In the genomic region with DNA sequence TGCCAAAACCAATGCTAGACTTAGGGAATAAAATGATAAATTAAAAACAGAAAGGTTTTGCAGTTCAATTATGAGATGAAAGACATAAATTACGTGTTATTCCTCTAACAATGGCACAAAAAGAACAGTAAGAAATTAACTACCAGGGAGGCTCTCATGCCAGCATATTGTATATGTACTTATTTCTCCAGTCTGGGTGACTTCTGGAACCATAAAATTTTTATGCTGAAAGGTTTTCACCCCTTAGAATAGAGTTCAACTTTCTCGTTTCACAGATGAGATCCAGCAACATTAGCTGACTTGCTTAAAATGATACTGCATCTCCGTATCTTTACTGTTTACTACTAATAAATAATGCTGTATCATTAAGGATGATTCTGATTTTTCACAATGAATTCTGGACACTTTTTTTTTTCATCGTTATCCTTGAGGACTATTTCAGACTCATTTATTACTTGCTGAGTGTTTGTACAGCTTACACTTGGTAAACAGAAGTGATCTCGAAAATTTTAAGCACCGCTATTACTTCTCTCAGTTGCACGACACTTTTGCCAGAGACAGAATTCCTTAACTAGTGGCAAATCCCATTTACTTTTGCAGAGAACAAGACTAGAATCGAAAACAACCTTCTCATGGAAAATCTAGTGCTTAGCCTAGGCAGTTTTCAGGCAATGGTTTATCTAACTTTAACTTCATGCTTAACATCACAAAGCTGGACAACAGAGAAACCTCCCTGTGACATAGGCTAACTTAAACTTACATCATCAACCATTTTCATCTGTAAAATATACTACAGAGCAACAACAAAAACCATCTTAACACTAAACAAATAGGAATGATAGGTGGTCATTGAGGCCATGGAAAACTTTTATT, we compare ENCODE assay signal across 9 cellular contexts. TPM values are rescaled to one million over a fixed set of nuclear protein-coding genes. Genes with fewer than 3 reads are reported as not detected.
DNase-seq lines count a peak whose midpoint lies in the region; ATAC-seq, FAIRE-seq and TF ChIP-seq lines count a peak whose summit lies in the region.
"Had no signal": no experiment of that assay in that cellular context is flagged by ENCODE, and none has a peak within 500 bp of the region (broad histone marks: within the 10 kb centered on the region; RNA-seq: fewer than 3 reads in every experiment).

No MANE protein-coding gene starts in this region.

- DNase-seq in H7 (no peak), K562 (ENCODE audit: extremely low read depth in 1 of 4, low spot score in 3 of 4) (no peak), mesendoderm (no peak), NCI-H748 treated with DMSO at 0.1 percent for 48 hours (lab: John Stamatoyannopoulos, UW) (no peak), HuH-7 (ENCODE audit: low spot score) (no peak)
- DNase-seq in activated effector memory CD4-positive, alpha-beta T cell treated with Interleukin-2 at 50 U/mL for 16 hours = no peak
- no peak for DNase-seq in stimulated activated CD4-positive, alpha-beta T cell treated with anti-CD3 and anti-CD28 coated beads, Interleukin-12 subunit alpha, Interleukin-12 subunit beta, amount 100 ng/mL, for 4 hours
- DNase-seq: NCI-H1092 treated with DMSO at 0.1 percent for 48 hours had no signal

- WGBS in K562 (ENCODE audit: insufficient coverage, low coverage, missing lambda C conversion rate) = 3% methylated on average over 8 of the region's 8 CpGs
- no CpG with 5 or more reads among the region's 8 CpGs for WGBS in mesendoderm (ENCODE audit: extremely low coverage, insufficient coverage, low lambda C conversion rate)

- H3K27me3 ChIP-seq in H7 (ENCODE audit: control insufficient read depth, insufficient read depth, low read length) = no peaks in the 10 kb centered on the region
- H3K27me3 ChIP-seq in K562 (ENCODE audit: control insufficient read depth in 2 of 2, insufficient read depth in 2 of 2, low read length in 2 of 2) = no peaks in the 10 kb centered on the region
- H3K27me3 ChIP-seq in mesendoderm (ENCODE audit: insufficient read depth, low read length, poor library complexity) = no peaks in the 10 kb centered on the region

- H3K56ac ChIP-seq in mesendoderm (ENCODE audit: low read length) = peak overlapping the region; percentile 79

- peak; percentile 61 for FAIRE-seq in K562 (lab: Jason Lieb, UNC)

- H2BK15ac ChIP-seq in mesendoderm (replicated peaks; ENCODE audit: low read depth) = no peak overlapping the region

- TF ChIP-seq CTCF in 22Rv1 (IDR thresholded peaks at IDR 0.05) (no peak), K562 (IDR thresholded peaks at IDR 0.05 in 2 of 3, conservative IDR thresholded peaks at IDR 0.05 in 1 of 3; ENCODE audit: insufficient read depth in 2 of 3, low read depth in 1 of 3, low read length in 3 of 3) (no peak)

- no TSS peak for BruUV-seq in K562 (replicated peaks; lab: Mats Ljungman, UMichigan)

- H2AK5ac ChIP-seq in mesendoderm (ENCODE audit: low read length) = no peak overlapping the region

- CTCF ChIA-PET in K562 (lab: Yijun Ruan, JAX; ENCODE audit: low intra/inter-chr PET ratio) = no interaction called here

- peak overlapping the region; percentile 26; the same call in 1 of the 2 replicates for H3K4me3 ChIP-seq in H7 (ENCODE audit: insufficient read depth, low read depth, low read length)
- H3K4me3 ChIP-seq in K562 = peak overlapping the region; percentile 62
- H3K4me3 ChIP-seq in mesendoderm (ENCODE audit: low read length) = peak overlapping the region; percentile 29

- POLR2A ChIA-PET in K562 (lab: Yijun Ruan, JAX) = interaction anchor here (1.0 to 6.5 kb wide), 11 partner anchors 9 to 124 kb away, joined by 3 to 73 read pairs (median 6); a partner anchor contains a TSS

- H3K36me3 ChIP-seq in H7 (replicated peaks; ENCODE audit: control insufficient read depth, insufficient read depth, low read length) = peaks cover 33% of the 10 kb centered on the region
- peaks cover 73% of the 10 kb centered on the region for H3K36me3 ChIP-seq in K562 (ENCODE audit: control insufficient read depth, insufficient read depth, low read length)
- H3K36me3 ChIP-seq in mesendoderm (ENCODE audit: control insufficient read depth, insufficient read depth, low read length) = peaks cover 2% of the 10 kb centered on the region

- no peak overlapping the region for H2AFZ ChIP-seq in K562 (ENCODE audit: low read depth, low read length)

- no peak overlapping the region for H3K23ac ChIP-seq in mesendoderm (ENCODE audit: low read length)

- no peak for ATAC-seq in K562

- H3K4me2 ChIP-seq in K562 (ENCODE audit: insufficient read depth, low read length) (peak overlapping the region; percentile 82), mesendoderm (ENCODE audit: low read length) (peak overlapping the region; percentile 78)

- no peak overlapping the region for H2BK120ac ChIP-seq in mesendoderm (ENCODE audit: low read depth, low read length)

- no peak overlapping the region for H3K4ac ChIP-seq in mesendoderm (ENCODE audit: low read depth, low read length)

- peaks cover 37% of the 10 kb centered on the region for H4K20me1 ChIP-seq in K562 (replicated peaks; ENCODE audit: control insufficient read depth, insufficient read depth, low read length)

- TF ChIP-seq EP300 in K562 (IDR thresholded peaks at IDR 0.05; ENCODE audit: low read length) = no peak

- no peak overlapping the region for H2BK5ac ChIP-seq in mesendoderm (ENCODE audit: low read length)

- peaks cover 2% of the 10 kb centered on the region for H3K79me1 ChIP-seq in mesendoderm (ENCODE audit: low read length)

- TF ChIP-seq POLR2A in K562 (conservative IDR thresholded peaks at IDR 0.05) = no peak; the same call in 1 of the 2 replicates

- H3K9me1 ChIP-seq in K562 (ENCODE audit: control insufficient read depth, insufficient read depth, low read length) = no peaks in the 10 kb centered on the region

- H3K79me2 ChIP-seq in K562 (ENCODE audit: control insufficient read depth, insufficient read depth, low read length) (peaks cover 96% of the 10 kb centered on the region), mesendoderm (ENCODE audit: control insufficient read depth, insufficient read depth, low read length) (peaks cover 73% of the 10 kb centered on the region)

- H3K9me3 ChIP-seq in K562 (replicated peaks; ENCODE audit: control insufficient read depth, insufficient read depth, low read depth, low read length) = no peaks in the 10 kb centered on the region

- no peak overlapping the region for H3K18ac ChIP-seq in mesendoderm (ENCODE audit: low read length)

- in situ Hi-C loops in K562 (cut with MboI) = no loop called here

- H3K4me1 ChIP-seq in K562 (replicated peaks in 1 of 2; ENCODE audit: control insufficient read depth in 2 of 2, insufficient read depth in 2 of 2, low read length in 2 of 2) = peaks cover 4 to 21% of the 10 kb centered on the region in 2 experiments; a peak in 2 of 5 replicates
- no peaks in the 10 kb centered on the region for H3K4me1 ChIP-seq in mesendoderm (ENCODE audit: control insufficient read depth, low read depth, low read length)

- no peak overlapping the region for H4K8ac ChIP-seq in mesendoderm (ENCODE audit: low read depth, low read length)

- H3K27ac ChIP-seq in 22Rv1 (peak overlapping the region; percentile 95), K562 (ENCODE audit: extremely low read depth, low read depth, low read length) (peak overlapping the region; percentile 54), mesendoderm (ENCODE audit: low read depth, low read length) (no peak overlapping the region)

- H3K9ac ChIP-seq in K562 (ENCODE audit: insufficient read depth in 1 of 2, low read depth in 2 of 2, low read length in 2 of 2) (peak overlapping the region in 1 of 2 experiments; percentile 98; a peak in 3 of 4 replicates), mesendoderm (ENCODE audit: low read length) (peak overlapping the region; percentile 82)

- intact Hi-C loops in K562 (cut with micrococcal nuclease) = no loop called here

- TF ChIP-seq RAD21 in K562 (CRISPR knock-in tag; conservative IDR thresholded peaks at IDR 0.05 in 1 of 2, IDR thresholded peaks at IDR 0.05 in 1 of 2) = no peak

- no peak overlapping the region for H4K5ac ChIP-seq in mesendoderm (ENCODE audit: low read length)

RNA-seq across cellular contexts. Expression of a gene that starts 2.7 kb away (rescaled TPM):
- 54.4 and 69.8 TPM in 2 replicates for total RNA-seq in H7 (2014; rRNA removed; shearing (Covaris generic))
- 98.7 and 318 TPM in 2 replicates for total RNA-seq in K562 (2011; cell fraction: chromatin; rRNA removed; ENCODE audit: low replicate concordance)
- total RNA-seq in K562 (2011; cell fraction: nucleolus; rRNA removed) = 46.5 and 58.4 TPM in 2 replicates
- total RNA-seq in K562 (2011; cell fraction: nucleoplasm; rRNA removed) = 128 and 216 TPM in 2 replicates
- 65.9 and 83.6 TPM in 2 replicates for total RNA-seq in K562 (2014; rRNA removed)
- total RNA-seq in K562 (2014; rRNA removed; fragmentation: Illumina TruSeq; extraction: Trizol) = 112 and 125 TPM in 2 replicates
- 109 and 120 TPM in 2 replicates for total RNA-seq in K562 (2015; rRNA removed; fragmentation: Illumina TruSeq; extraction: Trizol)
- 55.5 and 56.9 TPM in 2 replicates for total RNA-seq in K562 (2021)
- 66.6 and 70.1 TPM in 2 replicates for polyA plus RNA-seq in K562 (2011; rRNA removed)
- polyA plus RNA-seq in K562 (2011; cell fraction: cytosol; rRNA removed) = 4.7 and 14.5 TPM in 2 replicates
- polyA plus RNA-seq in K562 (2011; cell fraction: nucleus; rRNA removed) = 82.9 and 129 TPM in 2 replicates
- polyA plus RNA-seq in K562 (2012) = 44.7 and 51.8 TPM in 2 replicates
- 87.5 and 123 TPM in 2 replicates for polyA plus RNA-seq in K562 (2014; fragmentation: Illumina TruSeq; extraction: Trizol)
- 10 to 100 TPM; 52.6 to 72.3 TPM for polyA plus RNA-seq in K562 (2014; fragmentation: Nextera tagmentation; extraction: Ambion mirVana)
- 65.0 and 80.3 TPM in 2 replicates for polyA plus RNA-seq in K562 (2014; rRNA removed)
- polyA minus RNA-seq in K562 (2011; rRNA and poly(A)+ RNA removed) = 55.6 and 64.7 TPM in 2 replicates
- 13.8 and 20.4 TPM in 2 replicates for polyA minus RNA-seq in K562 (2011; cell fraction: cytosol; rRNA and poly(A)+ RNA removed)
- polyA minus RNA-seq in K562 (2011; cell fraction: nucleus; rRNA and poly(A)+ RNA removed) = 44.2 and 98.2 TPM in 2 replicates
- polyA plus RNA-seq in mesendoderm (2013, experiment 1 of 2) = 101 TPM
- polyA plus RNA-seq in mesendoderm (2013, experiment 2 of 2) = 101 TPM

RNA-seq across cellular contexts. Expression of a gene that starts 3.0 kb away (rescaled TPM):
- 64.5 and 117 TPM in 2 replicates for total RNA-seq in H7 (2014; rRNA removed; shearing (Covaris generic))
- total RNA-seq in K562 (2011; cell fraction: chromatin; rRNA removed; ENCODE audit: low replicate concordance) = 430 and 898 TPM in 2 replicates
- 165 and 228 TPM in 2 replicates for total RNA-seq in K562 (2011; cell fraction: nucleolus; rRNA removed)
- total RNA-seq in K562 (2011; cell fraction: nucleoplasm; rRNA removed) = 371 and 438 TPM in 2 replicates
- total RNA-seq in K562 (2014; rRNA removed) = 62.7 and 69.9 TPM in 2 replicates
- total RNA-seq in K562 (2014; rRNA removed; fragmentation: Illumina TruSeq; extraction: Trizol) = 134 and 135 TPM in 2 replicates
- total RNA-seq in K562 (2015; rRNA removed; fragmentation: Illumina TruSeq; extraction: Trizol) = 110 and 120 TPM in 2 replicates
- 82.3 and 83.1 TPM in 2 replicates for total RNA-seq in K562 (2021)
- polyA plus RNA-seq in K562 (2011; rRNA removed) = 130 and 146 TPM in 2 replicates
- polyA plus RNA-seq in K562 (2011; cell fraction: cytosol; rRNA removed) = 26.7 and 41.9 TPM in 2 replicates
- polyA plus RNA-seq in K562 (2011; cell fraction: nucleus; rRNA removed) = 353 and 375 TPM in 2 replicates
- polyA plus RNA-seq in K562 (2012) = 55.8 and 85.6 TPM in 2 replicates
- 74.1 and 99.6 TPM in 2 replicates for polyA plus RNA-seq in K562 (2014; fragmentation: Illumina TruSeq; extraction: Trizol)
- 10 to 100 TPM; 38.9 to 57.8 TPM for polyA plus RNA-seq in K562 (2014; fragmentation: Nextera tagmentation; extraction: Ambion mirVana)
- 102 and 103 TPM in 2 replicates for polyA plus RNA-seq in K562 (2014; rRNA removed)
- 198 and 218 TPM in 2 replicates for polyA minus RNA-seq in K562 (2011; rRNA and poly(A)+ RNA removed)
- 42.0 and 54.2 TPM in 2 replicates for polyA minus RNA-seq in K562 (2011; cell fraction: cytosol; rRNA and poly(A)+ RNA removed)
- 158 and 332 TPM in 2 replicates for polyA minus RNA-seq in K562 (2011; cell fraction: nucleus; rRNA and poly(A)+ RNA removed)
- polyA plus RNA-seq in mesendoderm (2013, experiment 1 of 2) = 74.4 TPM
- polyA plus RNA-seq in mesendoderm (2013, experiment 2 of 2) = 79.7 TPM

RNA-seq across cellular contexts. Expression of a gene that starts 23.4 kb away (rescaled TPM):
- 28.0 and 30.5 TPM in 2 replicates for total RNA-seq in H7 (2014; rRNA removed; shearing (Covaris generic))
- 46.3 and 139 TPM in 2 replicates for total RNA-seq in K562 (2011; cell fraction: chromatin; rRNA removed; ENCODE audit: low replicate concordance)
- total RNA-seq in K562 (2011; cell fraction: nucleolus; rRNA removed) = 22.3 and 27.9 TPM in 2 replicates
- 46.5 and 73.4 TPM in 2 replicates for total RNA-seq in K562 (2011; cell fraction: nucleoplasm; rRNA removed)
- total RNA-seq in K562 (2014; rRNA removed) = 25.3 and 27.7 TPM in 2 replicates
- total RNA-seq in K562 (2014; rRNA removed; fragmentation: Illumina TruSeq; extraction: Trizol) = 41.1 and 50.2 TPM in 2 replicates
- total RNA-seq in K562 (2015; rRNA removed; fragmentation: Illumina TruSeq; extraction: Trizol) = 32.5 and 36.5 TPM in 2 replicates
- 34.1 and 36.0 TPM in 2 replicates for total RNA-seq in K562 (2021)
- 28.9 and 32.0 TPM in 2 replicates for polyA plus RNA-seq in K562 (2011; rRNA removed)
- 15.4 and 21.2 TPM in 2 replicates for polyA plus RNA-seq in K562 (2011; cell fraction: cytosol; rRNA removed)
- polyA plus RNA-seq in K562 (2011; cell fraction: nucleus; rRNA removed) = 40.8 and 51.1 TPM in 2 replicates
- polyA plus RNA-seq in K562 (2012) = 21.2 and 36.6 TPM in 2 replicates
- polyA plus RNA-seq in K562 (2014; fragmentation: Illumina TruSeq; extraction: Trizol) = 41.3 and 50.9 TPM in 2 replicates
- 10 to 100 TPM; 14.8 to 20.7 TPM for polyA plus RNA-seq in K562 (2014; fragmentation: Nextera tagmentation; extraction: Ambion mirVana)
- 34.8 and 37.9 TPM in 2 replicates for polyA plus RNA-seq in K562 (2014; rRNA removed)
- 27.6 and 29.6 TPM in 2 replicates for polyA minus RNA-seq in K562 (2011; rRNA and poly(A)+ RNA removed)
- 13.9 and 15.6 TPM in 2 replicates for polyA minus RNA-seq in K562 (2011; cell fraction: cytosol; rRNA and poly(A)+ RNA removed)
- 15.1 and 30.9 TPM in 2 replicates for polyA minus RNA-seq in K562 (2011; cell fraction: nucleus; rRNA and poly(A)+ RNA removed)
- polyA plus RNA-seq in mesendoderm (2013, experiment 1 of 2) = 20.0 TPM
- polyA plus RNA-seq in mesendoderm (2013, experiment 2 of 2) = 20.7 TPM
